ENCODE assay signal across 21 cellular contexts in genomic region chr20:63618291-63618980, GRCh38. TPM values are rescaled to one million over a fixed set of nuclear protein-coding genes. Genes with fewer than 3 reads are reported as not detected.
DNase-seq lines count a peak whose midpoint lies in the region; ATAC-seq and TF ChIP-seq lines count a peak whose summit lies in the region.
"Had no signal": no experiment of that assay in that cellular context is flagged by ENCODE, and none has a peak within 500 bp of the region (broad histone marks: within the 10 kb centered on the region; RNA-seq: fewer than 3 reads in every experiment).

No MANE protein-coding gene starts in this region.

- H3K36me3 ChIP-seq in spleen = peaks cover 0 to 64% (median 41%) of the 10 kb centered on the region in 6 donors

- no peak overlapping the region for H3K27ac ChIP-seq in spleen
- H3K27ac ChIP-seq: 22Rv1, KMS-11, SJCRH30 had no signal

- TF ChIP-seq CTCF in GM12864 (IDR thresholded peaks at IDR 0.05; ENCODE audit: low read depth, low read length, missing control alignments) (peak; percentile 8), glutamatergic neuron (IDR thresholded peaks at IDR 0.05; ENCODE audit: partially characterized antibody, unreplicated experiment) (no peak), spleen (IDR thresholded peaks at IDR 0.05 in 8 of 11, conservative IDR thresholded peaks at IDR 0.05 in 3 of 11) (no peak), GM10248 (IDR thresholded peaks at IDR 0.05; ENCODE audit: control extremely low read depth, extremely low read depth, low read depth, missing control alignments) (no peak)

- POLR2A ChIA-PET in GM10248 (lab: Yijun Ruan, JAX) = no interaction called here

- peak overlapping the region; percentile 18 for H3K27ac Mint-ChIP-seq in activated T-cell treated with anti-CD3 and anti-CD28 coated beads, Interleukin-2, amount 50 U/mL, for 24 hours
- no peak overlapping the region for H3K27ac Mint-ChIP-seq in activated T-cell treated with anti-CD3 and anti-CD28 coated beads, Interleukin-2, amount 50 U/mL, for 72 hours
- no peak overlapping the region for H3K27ac Mint-ChIP-seq in glutamatergic neuron (ENCODE audit: unreplicated experiment)
- H3K27ac Mint-ChIP-seq: CD8-positive, alpha-beta T cell had no signal

- no peak for ATAC-seq in activated T-cell treated with anti-CD3 and anti-CD28 coated beads, Interleukin-2, amount 50 U/mL, for 72 hours (replicated peaks in 1 of 2)
- ATAC-seq: CD8-positive, alpha-beta T cell had no signal

- WGBS in spleen, 5 donors = 83 to 89% (median 84%) methylated on average over 11 of the region's 11 CpGs

- no peaks in the 10 kb centered on the region for H3K9me3 Mint-ChIP-seq in activated T-cell treated with anti-CD3 and anti-CD28 coated beads, Interleukin-2, amount 50 U/mL, for 24 hours
- H3K9me3 Mint-ChIP-seq in activated T-cell treated with anti-CD3 and anti-CD28 coated beads, Interleukin-2, amount 50 U/mL, for 72 hours = peaks cover 0 to 2% of the 10 kb centered on the region in 2 donors
- peaks cover 6% of the 10 kb centered on the region for H3K9me3 Mint-ChIP-seq in glutamatergic neuron (ENCODE audit: unreplicated experiment)
- H3K9me3 Mint-ChIP-seq: CD8-positive, alpha-beta T cell had no signal

- H3K4me3 Mint-ChIP-seq in activated T-cell treated with anti-CD3 and anti-CD28 coated beads, Interleukin-2, amount 50 U/mL, for 24 hours = no peak overlapping the region
- no peak overlapping the region for H3K4me3 Mint-ChIP-seq in activated T-cell treated with anti-CD3 and anti-CD28 coated beads, Interleukin-2, amount 50 U/mL, for 72 hours
- H3K4me3 Mint-ChIP-seq in glutamatergic neuron (ENCODE audit: unreplicated experiment) = no peak overlapping the region
- H3K4me3 Mint-ChIP-seq: CD8-positive, alpha-beta T cell had no signal

- DNase-seq in activated T-cell treated with anti-CD3 and anti-CD28 coated beads, Interleukin-2, amount 50 U/mL, for 24 hours = no peak
- DNase-seq in activated T-cell treated with anti-CD3 and anti-CD28 coated beads, Interleukin-2, amount 50 U/mL, for 72 hours = no peak
- DNase-seq in GM12864 (ENCODE audit: low read depth) (no peak), glutamatergic neuron (peak; percentile 9), spleen (peak; percentile 59), GM10248 (ENCODE audit: extremely low spot score) (no peak), HCEC 1CT (no peak), glomerular visceral epithelial cell (ENCODE audit: extremely low spot score) (no peak)
- DNase-seq: Calu3; CD8-positive, alpha-beta T cell; DMS53; EL; NCI-H1417; NCI-H187 treated with DMSO at 0.1 percent for 48 hours; NCI-H2227 treated with DMSO at 0.1 percent for 48 hours; NCI-H524; NCI-H82; RPMI8226; SJCRH30 had no signal

- H3K4me3 ChIP-seq in GM12864 (ENCODE audit: low read depth, low read length) (no peak overlapping the region), spleen (no peak overlapping the region)
- H3K4me3 ChIP-seq: SJCRH30 had no signal

- no peak for TF ChIP-seq POLR2A in spleen (IDR thresholded peaks at IDR 0.05)

- peaks cover 22% of the 10 kb centered on the region for H3K4me1 Mint-ChIP-seq in activated T-cell treated with anti-CD3 and anti-CD28 coated beads, Interleukin-2, amount 50 U/mL, for 24 hours (ENCODE audit: low read depth)
- H3K4me1 Mint-ChIP-seq in activated T-cell treated with anti-CD3 and anti-CD28 coated beads, Interleukin-2, amount 50 U/mL, for 72 hours (ENCODE audit: low read depth) = peaks cover 14% of the 10 kb centered on the region
- peaks cover 3% of the 10 kb centered on the region for H3K4me1 Mint-ChIP-seq in glutamatergic neuron (ENCODE audit: low read depth, unreplicated experiment)

- no peaks in the 10 kb centered on the region for H3K27me3 Mint-ChIP-seq in activated T-cell treated with anti-CD3 and anti-CD28 coated beads, Interleukin-2, amount 50 U/mL, for 24 hours
- H3K27me3 Mint-ChIP-seq in activated T-cell treated with anti-CD3 and anti-CD28 coated beads, Interleukin-2, amount 50 U/mL, for 72 hours (ENCODE audit: low read depth) = no peaks in the 10 kb centered on the region
- H3K27me3 Mint-ChIP-seq in glutamatergic neuron (ENCODE audit: unreplicated experiment) = peaks cover 8% of the 10 kb centered on the region

- intact Hi-C loops in spleen (cut with DNase I; ENCODE audit: low total_unique reads) = no loop called here

- no peaks in the 10 kb centered on the region for H3K9me3 ChIP-seq in spleen
- H3K9me3 ChIP-seq: SJCRH30 had no signal

- H3K27me3 ChIP-seq in spleen (replicated peaks in 1 of 7) = no peaks in the 10 kb centered on the region
- H3K27me3 ChIP-seq: SJCRH30 had no signal

- peaks cover 67% of the 10 kb centered on the region for H3K36me3 Mint-ChIP-seq in activated T-cell treated with anti-CD3 and anti-CD28 coated beads, Interleukin-2, amount 50 U/mL, for 24 hours (ENCODE audit: low read depth)
- H3K36me3 Mint-ChIP-seq in activated T-cell treated with anti-CD3 and anti-CD28 coated beads, Interleukin-2, amount 50 U/mL, for 72 hours (ENCODE audit: insufficient read depth in 2 of 2) = peaks cover 4 to 13% of the 10 kb centered on the region in 2 donors
- H3K36me3 Mint-ChIP-seq in glutamatergic neuron (ENCODE audit: unreplicated experiment) = peaks cover 7% of the 10 kb centered on the region

- H3K4me1 ChIP-seq in spleen = peaks cover 0 to 54% (median 4%) of the 10 kb centered on the region in 6 donors
- H3K4me1 ChIP-seq: SJCRH30 had no signal

- CTCF ChIA-PET in GM10248 (lab: Yijun Ruan, JAX) = interaction anchor here (0.8 to 3.1 kb wide), 5 partner anchors 9 to 37 kb away, joined by 3 to 9 read pairs (median 7); partner anchors contain the start of gene GMEB2

RNA-seq across cellular contexts. Expression of gene GMEB2, which starts 8.5 kb away (rescaled TPM):
- 10 to 100 TPM; 17.5 to 22.8 TPM for total RNA-seq in activated T-cell treated with anti-CD3 and anti-CD28 coated beads, Interleukin-2, amount 50 U/mL, for 72 hours
- total RNA-seq in glutamatergic neuron (ENCODE audit: unreplicated experiment) = 12.8 TPM
- total RNA-seq in spleen = 10 to 100 TPM; 11.1 to 15.0 (median 13.9) TPM
- polyA plus RNA-seq in spleen = 10 to 100 TPM in 2 of 3 donors, 1 to 10 TPM in 1; 8.6 to 12.9 (median 10.4) TPM

RNA-seq across cellular contexts. Expression of gene STMN3, which starts 34.8 kb away (rescaled TPM):
- 10 to 100 TPM; 14.4 to 21.8 TPM for total RNA-seq in activated T-cell treated with anti-CD3 and anti-CD28 coated beads, Interleukin-2, amount 50 U/mL, for 72 hours
- total RNA-seq in glutamatergic neuron (ENCODE audit: unreplicated experiment) = 459 TPM
- 10 to 100 TPM; 16.1 to 57.0 (median 44.0) TPM for total RNA-seq in spleen
- 10 to 100 TPM; 21.2 to 38.9 (median 24.6) TPM for polyA plus RNA-seq in spleen

RNA-seq across cellular contexts. Expression of gene RTEL1, which starts 39.7 kb away (rescaled TPM):
- 10 to 100 TPM; 26.8 to 34.6 TPM for total RNA-seq in activated T-cell treated with anti-CD3 and anti-CD28 coated beads, Interleukin-2, amount 50 U/mL, for 72 hours
- total RNA-seq in glutamatergic neuron (ENCODE audit: unreplicated experiment) (36.3 TPM), spleen (10 to 100 TPM; 36.4 to 49.8 (median 43.2) TPM)
- 10 to 100 TPM in 2 of 3 donors, 1 to 10 TPM in 1; 7.3 to 23.1 (median 19.1) TPM for polyA plus RNA-seq in spleen

RNA-seq across cellular contexts. Expression of gene HELZ2, which starts 44.4 kb away (rescaled TPM):
- 10 to 100 TPM in 1 of 2 donors, 1 to 10 TPM in 1; 8.8 to 31.2 TPM for total RNA-seq in activated T-cell treated with anti-CD3 and anti-CD28 coated beads, Interleukin-2, amount 50 U/mL, for 72 hours
- total RNA-seq in glutamatergic neuron (ENCODE audit: unreplicated experiment) (87.7 TPM), spleen (100 to 1,000 TPM in 1 of 7 donors, 10 to 100 TPM in 6; 56.5 to 120 (median 66.0) TPM)
- polyA plus RNA-seq in spleen = 10 to 100 TPM in 1 of 3 donors, 1 to 10 TPM in 2; 4.3 to 21.2 (median 5.7) TPM

Comparison
In these comparisons a context has a peak if more than half of its experiments do, and no peak if none do; other contexts are left out.
1. DNase-seq: peak in glutamatergic neuron (single experiment) and spleen (single experiment); none in activated T-cell treated with anti-CD3 and anti-CD28 coated beads, Interleukin-2, amount 50 U/mL, for 24 hours (single experiment), activated T-cell treated with anti-CD3 and anti-CD28 coated beads, Interleukin-2, amount 50 U/mL, for 72 hours (0 of 2), GM12864 (single experiment), GM10248 (single experiment), HCEC 1CT (single experiment) and glomerular visceral epithelial cell (single experiment).